ENCODE assay signal across 8 cellular contexts in genomic region chr3:196942915-196943277, GRCh38. TPM values are rescaled to one million over a fixed set of nuclear protein-coding genes. Genes with fewer than 3 reads are reported as not detected.
DNase-seq lines count a peak whose midpoint lies in the region; ATAC-seq and TF ChIP-seq lines count a peak whose summit lies in the region.

No MANE protein-coding gene starts in this region.

- H3K4me3 ChIP-seq in HCT116 (replicated peaks in 1 of 2; ENCODE audit: low read depth in 1 of 2, low read length in 2 of 2) (peak overlapping the region; percentile 72 to 89), lung (peak overlapping the region; percentile 93), thoracic aorta (peak overlapping the region; percentile 76)

- H3K9ac ChIP-seq in HCT116 (ENCODE audit: low read length) = peak overlapping the region; percentile 88

- no peak for TF ChIP-seq CTCF in HCT116 (IDR thresholded peaks at IDR 0.05 in 2 of 3, conservative IDR thresholded peaks at IDR 0.05 in 1 of 3; ENCODE audit: borderline replicate concordance in 1 of 3, insufficient read depth in 1 of 3, low read depth in 2 of 3, low read length in 2 of 3)
- TF ChIP-seq CTCF in lung (IDR thresholded peaks at IDR 0.05; ENCODE audit: control extremely low read depth, extremely low read depth) = no peak
- no peak for TF ChIP-seq CTCF in thoracic aorta (IDR thresholded peaks at IDR 0.05)

- peak overlapping the region; percentile 93 for H3K4me2 ChIP-seq in HCT116 (ENCODE audit: low read length)

- H2AFZ ChIP-seq in HCT116 (ENCODE audit: low read depth, low read length, poor library complexity, severe bottlenecking) = no peak overlapping the region

- CTCF ChIA-PET in HCT116 (lab: Charles Lee) = interaction anchor here (0.7 to 1.3 kb wide), 4 partner anchors 15 to 414 kb away, joined by 3 to 7 read pairs (median 4); partner anchors contain the start of gene SENP5

- H3K27me3 ChIP-seq in HCT116 (ENCODE audit: insufficient read depth, low read length) = no peaks in the 10 kb centered on the region
- no peaks in the 10 kb centered on the region for H3K27me3 ChIP-seq in lung (ENCODE audit: control insufficient read depth, insufficient read depth)
- no peaks in the 10 kb centered on the region for H3K27me3 ChIP-seq in thoracic aorta (replicated peaks; ENCODE audit: insufficient read depth)

- WGBS in lung, 2 donors = 1% methylated on average over 25 of the region's 25 CpGs

- H4K20me1 ChIP-seq in HCT116 (ENCODE audit: insufficient read depth) = peaks cover 6% of the 10 kb centered on the region; the same call in 1 of the 2 replicates

- H3K4me1 ChIP-seq in HCT116 (ENCODE audit: control insufficient read depth in 1 of 2, insufficient read depth in 2 of 2, low read length in 2 of 2) (peaks cover 5 to 15% of the 10 kb centered on the region in 2 experiments; a peak in 2 of 4 replicates), lung (ENCODE audit: control insufficient read depth in 2 of 2, insufficient read depth in 2 of 2, low read length in 2 of 2) (peaks cover 5 to 14% of the 10 kb centered on the region in 2 donors), thoracic aorta (ENCODE audit: control insufficient read depth in 1 of 2, low read depth in 2 of 2) (peaks cover 14 to 31% of the 10 kb centered on the region in 2 donors)

- intact Hi-C loops in HCT116 (cut with micrococcal nuclease) = no loop called here

- RAD21 ChIA-PET in HCT116 (lab: Charles Lee; ENCODE audit: low non-redundant PET in 1 of 2, low total read pairs in 2 of 2, uncharacterized antibody in 2 of 2, unreplicated experiment in 2 of 2) = interaction anchor here (1.1 to 1.6 kb wide), 3 partner anchors 27 to 375 kb away, joined by 3 read pairs; partner anchors contain the start of genes FBXO45 (in 1 of the 2) and WDR53 (in 1 of the 2)

- no peak for TF ChIP-seq RAD21 in HCT116 (IDR thresholded peaks at IDR 0.05; ENCODE audit: low read depth)

- peaks cover 65% of the 10 kb centered on the region for H3K79me2 ChIP-seq in HCT116 (ENCODE audit: insufficient read depth, low read length)

- ATAC-seq in HCT116 = peak; percentile 21
- no peak for ATAC-seq in lung (ENCODE audit: insufficient read depth, low FRiP score)
- ATAC-seq in thoracic aorta (ENCODE audit: insufficient number of reproducible peaks, low FRiP score, low read depth) = no peak
- ATAC-seq in HG02852 (IDR thresholded peaks at IDR 0.05; ENCODE audit: unreplicated experiment) = no peak

- POLR2A ChIA-PET in HCT116 (lab: Charles Lee) = interaction anchor here (0.7 to 1.7 kb wide), 4 partner anchors 8 to 235 kb away, joined by 3 to 4 read pairs (median 4); partner anchors contain the start of gene SENP5

- no peak for TF ChIP-seq POLR2A in HCT116 (IDR thresholded peaks at IDR 0.05; ENCODE audit: borderline replicate concordance, extremely low read depth, insufficient read depth, insufficient read length)

- DNase-seq in GM03348 (ENCODE audit: low spot score) (peak; percentile 51), HCT116 (ENCODE audit: low read depth, low spot score) (no peak), NCI-H82 treated with DMSO at 0.1 percent for 48 hours (lab: John Stamatoyannopoulos, UW; ENCODE audit: unreplicated experiment) (peak; percentile 10), cerebellar cortex (ENCODE audit: low spot score) (peak; percentile 17), lung (ENCODE audit: low spot score) (no peak), thoracic aorta (ENCODE audit: low spot score) (no peak)
- DNase-seq in effector CD8-positive, alpha-beta T cell (lab: John Stamatoyannopoulos, UW) = no peak

- no peaks in the 10 kb centered on the region for H3K9me3 ChIP-seq in HCT116 (ENCODE audit: control insufficient read depth in 1 of 2, insufficient read depth in 1 of 2, low read depth in 1 of 2, low read length in 2 of 2)
- no peaks in the 10 kb centered on the region for H3K9me3 ChIP-seq in lung (ENCODE audit: control insufficient read depth in 2 of 2, insufficient read depth in 1 of 2, low read length in 1 of 2)
- no peaks in the 10 kb centered on the region for H3K9me3 ChIP-seq in thoracic aorta

- H3K36me3 ChIP-seq in HCT116 (ENCODE audit: control insufficient read depth in 1 of 2, insufficient read depth in 2 of 2, low read length in 2 of 2) (peaks cover 14 to 23% of the 10 kb centered on the region in 2 experiments; a peak in 3 of 4 replicates), lung (ENCODE audit: control insufficient read depth in 2 of 2, insufficient read depth in 2 of 2, low read length in 2 of 2) (peaks cover 3 to 10% of the 10 kb centered on the region in 2 donors), thoracic aorta (peaks cover 8% of the 10 kb centered on the region)

- no peaks in the 10 kb centered on the region for H3K9me2 ChIP-seq in HCT116 (ENCODE audit: insufficient read depth)

- H3K27ac ChIP-seq in HCT116 (ENCODE audit: low read depth, low read length) (peak overlapping the region; percentile 93), lung (ENCODE audit: low read depth in 1 of 2, low read length in 1 of 2) (peak overlapping the region; percentile 85 to 86), thoracic aorta (peak overlapping the region; percentile 78 to 91)

- TSS peak; percentile 77 for BruUV-seq in HCT116 (replicated peaks; lab: Mats Ljungman, UMichigan)

TF ChIP-seq in HCT116, 20 proteins besides CTCF, POLR2A, EP300 and RAD21:
- TF ChIP-seq ZFX (IDR thresholded peaks at IDR 0.05) = peak; percentile 79
- TF ChIP-seq ELF1 (IDR thresholded peaks at IDR 0.05; ENCODE audit: borderline replicate concordance, low read depth) = no peak

RNA-seq across cellular contexts. Expression of gene NCBP2, which starts 0.6 kb away (rescaled TPM):
- total RNA-seq in HCT116 (2021; ENCODE audit: unreplicated experiment) (82.4 TPM), lung (10 to 100 TPM; 37.4 to 47.9 TPM), thoracic aorta (10 to 100 TPM; 26.5 to 44.1 TPM)
- 59.4 and 75.4 TPM in 2 replicates for polyA plus RNA-seq in HCT116 (2012)
- 10 to 100 TPM; 47.1 to 48.6 TPM for polyA plus RNA-seq in lung

RNA-seq across cellular contexts. Expression of gene PIGZ, which starts 25.7 kb away (rescaled TPM):
- total RNA-seq in HCT116 (2021; ENCODE audit: unreplicated experiment) (1.4 TPM), lung (1 to 10 TPM; 1.4 to 5.5 TPM), thoracic aorta (10 to 100 TPM; 11.0 to 17.4 TPM)
- 1.5 and 2.0 TPM in 2 replicates for polyA plus RNA-seq in HCT116 (2012)
- polyA plus RNA-seq in lung = 1 to 10 TPM; 1.8 to 2.5 TPM

Comparison
In these comparisons a context has a peak if more than half of its experiments do, and no peak if none do; other contexts are left out.
1. DNase-seq: peak in GM03348 (single experiment), NCI-H82 treated with DMSO at 0.1 percent for 48 hours (single experiment) and cerebellar cortex (single experiment); none in HCT116 (single experiment), lung (single experiment), thoracic aorta (single experiment) and effector CD8-positive, alpha-beta T cell (single experiment).
2. Peak in every context shown above with its lines, with median percentiles within 50 percentile points of each other: H3K27ac ChIP-seq and H3K4me3 ChIP-seq.